ENCODE assay signal across 1 cellular context in the genomic region with DNA sequence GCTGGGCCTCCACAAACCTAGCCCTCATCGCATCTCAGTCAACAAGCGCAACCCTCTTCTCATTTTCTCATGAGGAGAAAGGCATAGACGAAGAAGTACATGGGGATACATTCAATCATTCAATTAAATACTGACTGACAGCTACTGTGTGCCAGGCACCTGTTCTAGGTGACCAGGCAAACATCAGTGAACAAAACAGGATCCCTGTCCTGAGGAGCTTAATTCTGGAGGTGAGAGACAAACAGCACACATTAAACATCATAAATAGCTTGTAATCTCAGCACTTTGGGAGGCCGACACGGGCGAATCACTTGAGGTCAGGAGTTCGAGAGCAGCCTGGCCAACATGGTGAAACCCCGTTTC.
TF ChIP-seq lines count a peak whose summit lies in the region.

No MANE protein-coding gene starts in this region.

TF ChIP-seq in HEK293T, 16 proteins besides CTCF, POLR2A, EP300 and RAD21 (continued from another document):
- TF ChIP-seq FOXM1 (IDR thresholded peaks at IDR 0.05; ENCODE audit: borderline replicate concordance) (no peak), TARDBP (IDR thresholded peaks at IDR 0.05) (no peak), BHLHE40 (IDR thresholded peaks at IDR 0.05; ENCODE audit: borderline replicate concordance) (no peak), HDGF (IDR thresholded peaks at IDR 0.05; ENCODE audit: borderline replicate concordance) (no peak)
